ENCODE assay signal across 8 cellular contexts in the genomic region with DNA sequence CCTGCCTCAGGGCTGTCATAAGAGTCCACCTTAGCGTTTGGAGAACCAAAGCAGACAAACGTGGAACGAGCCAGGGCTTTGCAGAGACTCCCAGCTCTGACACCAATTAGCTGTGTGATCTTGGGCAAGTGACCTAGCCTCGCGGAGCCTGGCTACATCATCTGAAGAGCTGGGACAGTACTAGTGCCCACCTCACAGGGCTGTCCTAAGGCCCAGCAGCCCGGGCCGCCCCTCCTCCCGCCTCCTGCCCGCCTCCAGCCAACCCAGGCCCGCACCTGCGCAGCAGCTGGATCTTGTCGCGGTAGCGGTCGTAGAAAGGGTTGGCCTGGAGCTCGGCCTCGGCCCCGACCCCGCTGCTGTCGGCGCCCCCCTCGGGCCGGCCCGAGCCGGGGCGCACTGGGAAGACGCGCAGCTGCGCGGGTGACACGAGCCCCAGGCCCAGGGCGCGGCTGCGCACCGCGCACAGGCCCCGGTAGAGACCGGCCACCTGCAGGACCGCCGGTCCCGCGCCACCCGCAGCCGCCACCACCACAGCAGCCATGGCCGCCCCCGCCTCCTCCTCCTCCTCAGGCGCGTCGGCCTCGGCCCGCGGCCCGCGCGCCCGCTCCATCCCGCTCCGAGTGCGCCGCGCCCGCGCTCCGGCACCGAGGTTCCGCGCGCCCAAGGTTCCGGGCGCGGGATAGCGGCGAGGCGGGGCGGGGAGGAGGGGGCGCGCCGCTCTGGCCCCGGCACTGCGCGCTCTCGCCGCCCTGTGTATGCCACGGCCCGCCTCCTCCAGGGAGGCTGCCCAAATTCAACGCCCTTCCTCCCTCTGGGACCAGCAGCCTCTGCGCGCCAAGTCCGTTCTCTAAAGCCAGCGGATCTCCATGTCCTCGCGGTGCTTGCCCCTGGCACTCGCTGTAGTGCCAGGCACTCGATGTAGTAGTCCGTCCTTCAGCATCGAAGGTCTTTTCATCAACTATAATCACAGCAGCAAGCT. TPM values are rescaled to one million over a fixed set of nuclear protein-coding genes. Genes with fewer than 3 reads are reported as not detected.
DNase-seq lines count a peak whose midpoint lies in the region; ATAC-seq and TF ChIP-seq lines count a peak whose summit lies in the region.

A gene with protein sequence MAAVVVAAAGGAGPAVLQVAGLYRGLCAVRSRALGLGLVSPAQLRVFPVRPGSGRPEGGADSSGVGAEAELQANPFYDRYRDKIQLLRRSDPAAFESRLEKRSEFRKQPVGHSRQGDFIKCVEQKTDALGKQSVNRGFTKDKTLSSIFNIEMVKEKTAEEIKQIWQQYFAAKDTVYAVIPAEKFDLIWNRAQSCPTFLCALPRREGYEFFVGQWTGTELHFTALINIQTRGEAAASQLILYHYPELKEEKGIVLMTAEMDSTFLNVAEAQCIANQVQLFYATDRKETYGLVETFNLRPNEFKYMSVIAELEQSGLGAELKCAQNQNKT (minus strand): TSS at position 583 of the 979 bp plus-strand sequence. CDS start 42 bp downstream, at position 541.

- H3K4me1 ChIP-seq in DND-41 (ENCODE audit: insufficient read depth, low read length) (peaks cover 17% of the 10 kb centered on the region), ovary (ENCODE audit: insufficient read depth) (peaks cover 3% of the 10 kb centered on the region), tibial artery (peaks cover 0 to 34% (median 22%) of the 10 kb centered on the region in 4 donors)

- peak within 1 kb of the TSS; percentile 75 for H3K4me2 ChIP-seq in DND-41 (ENCODE audit: insufficient read depth, low read length)

- H3K9me3 Mint-ChIP-seq in activated naive CD4-positive, alpha-beta T cell treated with anti-CD3 and anti-CD28 coated beads, Interleukin-2, amount 50 U/mL, for 72 hours, result no peaks in the 10 kb centered on the region

- peaks cover 11% of the 10 kb centered on the region for H3K79me2 ChIP-seq in DND-41 (ENCODE audit: insufficient read depth, low read length)

- H3K27ac ChIP-seq in DND-41 (ENCODE audit: low read length) (peak within 1 kb of the TSS; percentile 58), ovary (peak within 1 kb of the TSS in 1 of 2 donors; percentile 37), tibial artery (peak within 1 kb of the TSS; percentile 89 to 91)

- H3K4me3 ChIP-seq in DND-41 (ENCODE audit: low read depth in 1 of 2, low read length in 2 of 2), result peak within 1 kb of the TSS; percentile 48 to 72; a peak in 3 of 4 replicates
- peak within 1 kb of the TSS; percentile 80 for H3K4me3 ChIP-seq in ovary
- H3K4me3 ChIP-seq in tibial artery, result peak within 1 kb of the TSS; percentile 73 to 95

- WGBS in ovary, 3 donors, result 0% methylated on average over 26 to 96 of the region's 96 CpGs

- ATAC-seq in DND-41 (ENCODE audit: insufficient read depth, low read depth), result peak; percentile 88
- ATAC-seq in GM21786 (IDR thresholded peaks at IDR 0.05; ENCODE audit: unreplicated experiment), result peak; percentile 74
- ATAC-seq in activated naive CD4-positive, alpha-beta T cell treated with anti-CD3 and anti-CD28 coated beads, Interleukin-2, amount 50 U/mL, for 72 hours, result peak; percentile 88 to 90
- peak; percentile 95 for ATAC-seq in Right ventricle myocardium inferior

- H3K36me3 ChIP-seq in DND-41 (ENCODE audit: insufficient read depth, low read length), result peaks cover 12% of the 10 kb centered on the region
- H3K36me3 ChIP-seq in ovary, result no peaks in the 10 kb centered on the region
- H3K36me3 ChIP-seq in tibial artery, result peaks cover 19 to 27% (median 19%) of the 10 kb centered on the region in 3 donors

- peak within 1 kb of the TSS; percentile 77 to 89 for H3K27ac Mint-ChIP-seq in activated naive CD4-positive, alpha-beta T cell treated with anti-CD3 and anti-CD28 coated beads, Interleukin-2, amount 50 U/mL, for 72 hours

- peak within 1 kb of the TSS; percentile 85 for H2AFZ ChIP-seq in DND-41 (ENCODE audit: low read depth, low read length)

- H3K36me3 Mint-ChIP-seq in activated naive CD4-positive, alpha-beta T cell treated with anti-CD3 and anti-CD28 coated beads, Interleukin-2, amount 50 U/mL, for 72 hours, result peaks cover 7 to 10% of the 10 kb centered on the region in 2 donors

- peak within 1 kb of the TSS; percentile 69 for H3K9ac ChIP-seq in DND-41 (ENCODE audit: low read depth, low read length)

- peak; percentile 24 for TF ChIP-seq POLR2A in ovary (IDR thresholded peaks at IDR 0.05)

- no peak for TF ChIP-seq EP300 in ovary (IDR thresholded peaks at IDR 0.05)

- no peak for TF ChIP-seq CTCF in DND-41 (IDR thresholded peaks at IDR 0.05; ENCODE audit: borderline replicate concordance, extremely low read depth, low read length, poor library complexity, severe bottlenecking)
- TF ChIP-seq CTCF in ovary (IDR thresholded peaks at IDR 0.05), result no peak
- no peak for TF ChIP-seq CTCF in tibial artery (IDR thresholded peaks at IDR 0.05)

- intact Hi-C loops in Right ventricle myocardium inferior (cut with DNase I) (loop anchor here (2.0 to 5.0 kb wide), 2 partner anchors 51 kb away; a partner anchor contains a TSS), ovary (cut with DNase I) (loop anchor here in 2 of 4 donors (5.0 kb wide), 1 partner anchor 51 kb away; a partner anchor contains a TSS), tibial artery (cut with DNase I; ENCODE audit: low total_unique reads) (loop anchor here (5.0 kb wide), 2 partner anchors 49 to 51 kb away; a partner anchor contains a TSS)

- DNase-seq in DND-41, result peak; percentile 53
- DNase-seq in LHCN-M2 (ENCODE audit: low read depth), result peak; percentile 69
- peak; percentile 2 for DNase-seq in SKM-1 (lab: John Stamatoyannopoulos, UW; ENCODE audit: unreplicated experiment)
- DNase-seq in activated naive CD4-positive, alpha-beta T cell treated with anti-CD3 and anti-CD28 coated beads, Interleukin-2, amount 50 U/mL, for 72 hours (ENCODE audit: low spot score in 2 of 2), result peak; percentile 68 to 71
- DNase-seq in Right ventricle myocardium inferior (ENCODE audit: missing footprints), result peak; percentile 90
- DNase-seq in ovary, result peak; percentile 54 to 81 (median 69)
- DNase-seq in tibial artery, result peak; percentile 64 to 90

- H3K27me3 ChIP-seq in DND-41 (ENCODE audit: insufficient read depth, low read length, poor library complexity), result no peaks in the 10 kb centered on the region
- no peaks in the 10 kb centered on the region for H3K27me3 ChIP-seq in ovary
- no peaks in the 10 kb centered on the region for H3K27me3 ChIP-seq in tibial artery

- H4K20me1 ChIP-seq in DND-41 (ENCODE audit: insufficient read depth, low read length), result no peaks in the 10 kb centered on the region

- H3K9me3 ChIP-seq in DND-41 (ENCODE audit: insufficient read depth, low read length, severe bottlenecking), result no peaks in the 10 kb centered on the region
- no peaks in the 10 kb centered on the region for H3K9me3 ChIP-seq in ovary
- no peaks in the 10 kb centered on the region for H3K9me3 ChIP-seq in tibial artery

RNA-seq across cellular contexts. Expression of the gene that starts here (rescaled TPM):
- total RNA-seq in LHCN-M2 (2014; rRNA removed) (41.2 and 42.1 TPM in 2 replicates), Right ventricle myocardium inferior (191 TPM), ovary (10 to 100 TPM; 21.9 to 40.0 (median 29.3) TPM)
- polyA plus RNA-seq in LHCN-M2 (2012), result 24.6 TPM
- total RNA-seq in activated naive CD4-positive, alpha-beta T cell treated with anti-CD3 and anti-CD28 coated beads, Interleukin-2, amount 50 U/mL, for 72 hours, result 10 to 100 TPM; 36.2 to 50.2 TPM
- polyA plus RNA-seq in ovary, result 10 to 100 TPM; 21.9 to 88.0 TPM

Comparison
In these comparisons a context has a peak if more than half of its experiments do, and no peak if none do; other contexts are left out.
1. DNase-seq: peak in every context shown above with its lines; median percentile 90 in Right ventricle myocardium inferior; 77 in tibial artery; 70 in activated naive CD4-positive, alpha-beta T cell treated with anti-CD3 and anti-CD28 coated beads, Interleukin-2, amount 50 U/mL, for 72 hours; 69 in LHCN-M2; 69 in ovary; 53 in DND-41; 2 in SKM-1.